ENCODE assay signal across 11 cellular contexts in genomic region chr6:33709605-33710295, GRCh38. TPM values are rescaled to one million over a fixed set of nuclear protein-coding genes. Genes with fewer than 3 reads are reported as not detected.
A peak's percentile ranks its signal among the peaks of the same experiment; 100 is the strongest.
DNase-seq lines count a peak whose midpoint lies in the region; ATAC-seq and TF ChIP-seq lines count a peak whose summit lies in the region.
"Had no signal": no experiment of that assay in that cellular context is flagged by ENCODE, and none has a peak within 500 bp of the region (broad histone marks: within the 10 kb centered on the region; RNA-seq: fewer than 3 reads in every experiment).

No MANE protein-coding gene starts in this region.

- WGBS in heart left ventricle, 4 donors, result 65 to 67% (median 66%) methylated on average over 10 of the region's 10 CpGs
- 70% methylated on average over 10 of the region's 10 CpGs for WGBS in right cardiac atrium

- peaks cover 6% of the 10 kb centered on the region for H3K36me3 Mint-ChIP-seq in T-helper 17 cell (ENCODE audit: low read depth)

- TF ChIP-seq CTCF in heart left ventricle (IDR thresholded peaks at IDR 0.05) (no peak), upper lobe of right lung (IDR thresholded peaks at IDR 0.05) (no peak), vagina (IDR thresholded peaks at IDR 0.05) (no peak)

- no peak overlapping the region for H3K27ac Mint-ChIP-seq in T-helper 17 cell

- peak overlapping the region; percentile 43 to 98 (median 84) for H3K27ac ChIP-seq in heart left ventricle
- peak overlapping the region; percentile 94 for H3K27ac ChIP-seq in right cardiac atrium (ENCODE audit: low read length)
- H3K27ac ChIP-seq in upper lobe of right lung, result no peak overlapping the region
- no peak overlapping the region for H3K27ac ChIP-seq in vagina

- H3K4me3 ChIP-seq in heart left ventricle (no peak overlapping the region), right cardiac atrium (ENCODE audit: low read length) (no peak overlapping the region), upper lobe of right lung (no peak overlapping the region), vagina (no peak overlapping the region)

- intact Hi-C loops in heart left ventricle (cut with DNase I), result loop anchor here in 6 of 10 donors (2.0 to 10.0 kb wide), 7 partner anchors 35 to 445 kb away; partner anchors contain the start of gene LEMD2 (in 1 of the 6)
- intact Hi-C loops in Right ventricle myocardium inferior (cut with DNase I), result loop anchor here (2.0 kb wide), 1 partner anchor 35 kb away; no protein-coding TSS in a partner anchor
- intact Hi-C loops in right cardiac atrium (cut with DNase I), result no loop called here
- intact Hi-C loops in upper lobe of right lung (cut with DNase I), result no loop called here
- intact Hi-C loops in vagina (cut with DNase I), result no loop called here

- peaks cover 0 to 18% (median 8%) of the 10 kb centered on the region in 9 donors for H3K36me3 ChIP-seq in heart left ventricle
- H3K36me3 ChIP-seq in upper lobe of right lung, result no peaks in the 10 kb centered on the region
- H3K36me3 ChIP-seq in vagina, result peaks cover 0 to 7% of the 10 kb centered on the region in 2 donors

- no peaks in the 10 kb centered on the region for H3K9me3 ChIP-seq in heart left ventricle
- H3K9me3 ChIP-seq in T-helper 17 cell (ENCODE audit: control insufficient read depth, low read length, poor library complexity, severe bottlenecking), result no peaks in the 10 kb centered on the region
- H3K9me3 ChIP-seq in right cardiac atrium (ENCODE audit: control insufficient read depth, low read length), result no peaks in the 10 kb centered on the region
- H3K9me3 ChIP-seq in upper lobe of right lung, result no peaks in the 10 kb centered on the region
- H3K9me3 ChIP-seq in vagina, result no peaks in the 10 kb centered on the region

- ATAC-seq in heart left ventricle, result peak in 3 of 4 donors; percentile 31 to 34 (median 34)
- ATAC-seq in Right ventricle myocardium inferior, result no peak
- no peak for ATAC-seq in T-helper 17 cell
- no peak for ATAC-seq in right cardiac atrium
- ATAC-seq in upper lobe of right lung, result no peak
- ATAC-seq in GM18505 (IDR thresholded peaks at IDR 0.05; ENCODE audit: unreplicated experiment), result no peak

- peaks cover 0 to 39% (median 25%) of the 10 kb centered on the region in 12 donors for H3K4me1 ChIP-seq in heart left ventricle
- peaks cover 9% of the 10 kb centered on the region for H3K4me1 ChIP-seq in right cardiac atrium (ENCODE audit: control insufficient read depth, insufficient read depth, low read length)
- peaks cover 8% of the 10 kb centered on the region for H3K4me1 ChIP-seq in upper lobe of right lung
- H3K4me1 ChIP-seq in vagina, result peaks cover 23% of the 10 kb centered on the region

- peaks cover 30% of the 10 kb centered on the region for H3K4me1 Mint-ChIP-seq in T-helper 17 cell

- H3K27me3 ChIP-seq in heart left ventricle (no peaks in the 10 kb centered on the region), right cardiac atrium (ENCODE audit: control insufficient read depth, insufficient read depth) (no peaks in the 10 kb centered on the region), upper lobe of right lung (no peaks in the 10 kb centered on the region), vagina (no peaks in the 10 kb centered on the region)

- DNase-seq in heart left ventricle (peak in 2 of 5 donors; percentile 17 to 26), Right ventricle myocardium inferior (ENCODE audit: missing footprints) (no peak), T-helper 17 cell (no peak), right cardiac atrium (peak in 1 of 3 donors; percentile 35), upper lobe of right lung (peak; percentile 4), vagina (ENCODE audit: extremely low spot score in 2 of 2) (no peak), T-helper 9 cell (no peak)
- DNase-seq: NCI-H345, occipital lobe had no signal

- TF ChIP-seq POLR2A in heart left ventricle (IDR thresholded peaks at IDR 0.05) (no peak), vagina (IDR thresholded peaks at IDR 0.05) (no peak), GM18505 (IDR thresholded peaks at IDR 0.05; ENCODE audit: borderline replicate concordance, extremely low read depth, insufficient read depth, insufficient read length) (no peak)

- no peaks in the 10 kb centered on the region for H3K27me3 Mint-ChIP-seq in T-helper 17 cell

- H3K4me3 Mint-ChIP-seq in T-helper 17 cell, result peak overlapping the region; percentile 77

RNA-seq across cellular contexts. Expression of gene UQCC2, which starts 1.8 kb away (rescaled TPM):
- 100 to 1,000 TPM in 8 of 9 donors, 10 to 100 TPM in 1; 88.5 to 298 (median 195) TPM for total RNA-seq in heart left ventricle
- polyA plus RNA-seq in heart left ventricle, result 100 to 1,000 TPM; 123 to 496 TPM
- total RNA-seq in Right ventricle myocardium inferior, result 215 TPM
- 10 to 100 TPM; 17.3 to 19.8 TPM for total RNA-seq in T-helper 17 cell
- 100 to 1,000 TPM; 188 to 264 (median 233) TPM for total RNA-seq in right cardiac atrium
- polyA plus RNA-seq in right cardiac atrium, result 376 TPM
- 40.6 TPM for total RNA-seq in upper lobe of right lung
- 16.2 TPM for total RNA-seq in vagina

RNA-seq across cellular contexts. Expression of gene IP6K3, which starts 37.0 kb away (rescaled TPM):
- total RNA-seq in heart left ventricle (10 to 100 TPM; 11.7 to 72.4 (median 30.8) TPM), Right ventricle myocardium inferior (47.6 TPM), T-helper 17 cell (not detected), right cardiac atrium (10 to 100 TPM in 3 of 4 donors, 1 to 10 TPM in 1; 10.0 to 44.4 (median 27.1) TPM), upper lobe of right lung (4.6 TPM), vagina (1.5 TPM)
- polyA plus RNA-seq in heart left ventricle (10 to 100 TPM; 16.9 to 59.2 TPM), right cardiac atrium (14.4 TPM)
- total RNA-seq: occipital lobe, SK-MEL-5 had no signal

Comparison
In these comparisons a context has a peak if more than half of its experiments do, and no peak if none do; other contexts are left out.
1. ATAC-seq: peak in heart left ventricle (3 of 4); none in Right ventricle myocardium inferior (single experiment), T-helper 17 cell (single experiment), right cardiac atrium (0 of 2), upper lobe of right lung (single experiment) and GM18505 (single experiment).
2. intact Hi-C loops: an anchor here in heart left ventricle (2.0 to 10.0 kb wide) and Right ventricle myocardium inferior (2.0 kb wide); none called in right cardiac atrium, upper lobe of right lung and vagina.
3. H3K27ac ChIP-seq: peak in heart left ventricle (12 of 12) and right cardiac atrium (single experiment); none in upper lobe of right lung (single experiment) and vagina (single experiment).